8 cellular contexts compared by ENCODE assay signal in genomic region chr10:68327889-68328786, GRCh38. TPM values are rescaled to one million over a fixed set of nuclear protein-coding genes. Genes with fewer than 3 reads are reported as not detected.
DNase-seq lines count a peak whose midpoint lies in the region; ATAC-seq and TF ChIP-seq lines count a peak whose summit lies in the region.

No MANE protein-coding gene starts in this region.

- peak; percentile 33 for DNase-seq in AG09309 (ENCODE audit: low read depth)
- DNase-seq in H7 = peak; percentile 52
- peak in 1 of 2 experiments; percentile 10 for DNase-seq in PC-9
- peak; percentile 88 for DNase-seq in dedifferentiated amniotic fluid mesenchymal stem cell (ENCODE audit: extremely low spot score)
- DNase-seq in middle frontal gyrus (ENCODE audit: extremely low spot score, low spot score) = peak; percentile 40
- no peak for DNase-seq in activated CD8-positive, alpha-beta memory T cell treated with anti-CD3 and anti-CD28 coated beads for 24 hours
- DNase-seq in CD4-positive, alpha-beta memory T cell = no peak

- peaks cover 22% of the 10 kb centered on the region for H3K4me1 ChIP-seq in PC-9 (replicated peaks; ENCODE audit: insufficient read depth)
- H3K4me1 ChIP-seq in CD4-positive, alpha-beta memory T cell (ENCODE audit: insufficient read depth, low read length) = peaks cover 12% of the 10 kb centered on the region

- peaks cover 3% of the 10 kb centered on the region for H4K20me1 ChIP-seq in PC-9 (ENCODE audit: insufficient read depth)

- intact Hi-C loops in PC-9 (cut with micrococcal nuclease; ENCODE audit: unreplicated experiment) = no loop called here
- intact Hi-C loops in CD4-positive, alpha-beta memory T cell (cut with micrococcal nuclease) = no loop called here

- no peak for TF ChIP-seq CTCF in AG09309 (IDR thresholded peaks at IDR 0.05; ENCODE audit: control insufficient read depth, insufficient read depth, low read depth, low read length, missing control alignments)
- no peak for TF ChIP-seq CTCF in PC-9 (conservative IDR thresholded peaks at IDR 0.05)

- no peaks in the 10 kb centered on the region for H3K9me3 ChIP-seq in PC-9 (ENCODE audit: insufficient read depth, low read depth)
- no peaks in the 10 kb centered on the region for H3K9me3 ChIP-seq in CD4-positive, alpha-beta memory T cell (ENCODE audit: control insufficient read depth in 1 of 2, low read length in 2 of 2)

- no peaks in the 10 kb centered on the region for H3K27me3 ChIP-seq in H7 (ENCODE audit: control insufficient read depth, insufficient read depth, low read length)
- no peaks in the 10 kb centered on the region for H3K27me3 ChIP-seq in PC-9 (ENCODE audit: insufficient read depth, low read depth)
- no peaks in the 10 kb centered on the region for H3K27me3 ChIP-seq in CD4-positive, alpha-beta memory T cell (ENCODE audit: insufficient read depth, low read length)

- peaks cover 10 to 35% (median 19%) of the 10 kb centered on the region in 4 donors for H3K4me1 Mint-ChIP-seq in CD4-positive, alpha-beta memory T cell

- H3K36me3 ChIP-seq in H7 (replicated peaks; ENCODE audit: control insufficient read depth, insufficient read depth, low read length) = no peaks in the 10 kb centered on the region
- no peaks in the 10 kb centered on the region; the same call in 1 of the 2 replicates for H3K36me3 ChIP-seq in PC-9 (ENCODE audit: low read depth)
- H3K36me3 ChIP-seq in CD4-positive, alpha-beta memory T cell (ENCODE audit: insufficient read depth, low read length) = no peaks in the 10 kb centered on the region

- 0 out of 2 replicates have a peak overlapping the region, but pooled peaks have one; percentile 19 for H2AFZ ChIP-seq in PC-9

- CTCF ChIA-PET in PC-9 (lab: Charles Lee) = interaction anchor here (0.8 to 1.2 kb wide), 2 partner anchors 82 to 115 kb away, joined by 3 to 7 read pairs; no protein-coding TSS in a partner anchor
- CTCF ChIA-PET in CD4-positive, alpha-beta memory T cell (lab: Charles Lee; ENCODE audit: partially characterized antibody) = interaction anchor here (2.9 kb wide), 1 partner anchor 20 kb away, joined by 8 read pairs; no protein-coding TSS in a partner anchor

- H3K4me3 Mint-ChIP-seq in CD4-positive, alpha-beta memory T cell = peak overlapping the region in 2 of 8 donors; percentile 14 to 49

- peak overlapping the region; percentile 29 for H3K4me2 ChIP-seq in PC-9

- POLR2A ChIA-PET in PC-9 (lab: Charles Lee; ENCODE audit: unreplicated experiment) = interaction anchor here (0.6 kb wide), 3 partner anchors 26 to 444 kb away, joined by 3 to 7 read pairs (median 6); no protein-coding TSS in a partner anchor
- POLR2A ChIA-PET in CD4-positive, alpha-beta memory T cell (lab: Charles Lee; ENCODE audit: partially characterized antibody) = no interaction called here

- H3K27ac ChIP-seq in PC-9 = no peak overlapping the region
- H3K27ac ChIP-seq in CD4-positive, alpha-beta memory T cell (ENCODE audit: low read depth, low read length) = no peak overlapping the region

- H3K27ac Mint-ChIP-seq in CD4-positive, alpha-beta memory T cell = peak overlapping the region in 3 of 7 donors; percentile 10 to 36 (median 17)

- H3F3A ChIP-seq in PC-9 (ENCODE audit: insufficient read depth, low read depth) = peaks cover 19% of the 10 kb centered on the region

- ATAC-seq in GM21576 (IDR thresholded peaks at IDR 0.05; ENCODE audit: unreplicated experiment) = no peak

- BruUV-seq in PC-9 (replicated peaks; lab: Mats Ljungman, UMichigan) = no TSS peak

- peaks cover 0 to 6% (median 0%) of the 10 kb centered on the region in 8 donors for H3K9me3 Mint-ChIP-seq in CD4-positive, alpha-beta memory T cell

- H3K79me2 ChIP-seq in PC-9 (ENCODE audit: low read depth) = peaks cover 26% of the 10 kb centered on the region

- H3K4me3 ChIP-seq in AG09309 (ENCODE audit: control insufficient read depth, low read depth, low read length) (no peak overlapping the region; the same call in 1 of the 2 replicates), H7 (ENCODE audit: insufficient read depth, low read depth, low read length) (no peak overlapping the region), PC-9 (no peak overlapping the region)
- H3K4me3 ChIP-seq in CD4-positive, alpha-beta memory T cell (ENCODE audit: low read length in 2 of 2) = no peak overlapping the region

- H3K9me2 ChIP-seq in PC-9 (ENCODE audit: insufficient read depth) = peaks cover 5% of the 10 kb centered on the region; the same call in 1 of the 2 replicates

- H3K27me3 Mint-ChIP-seq in CD4-positive, alpha-beta memory T cell = no peaks in the 10 kb centered on the region

- peaks cover 3 to 18% of the 10 kb centered on the region in 2 donors for H3K36me3 Mint-ChIP-seq in CD4-positive, alpha-beta memory T cell

RNA-seq across cellular contexts. Expression of gene HNRNPH3, which starts 3.7 kb away (rescaled TPM):
- 12.5 and 21.9 TPM in 2 replicates for total RNA-seq in H7 (2014; rRNA removed; shearing (Covaris generic))
- total RNA-seq in PC-9 (2021) = 161 and 175 TPM in 2 replicates
- 100 to 1,000 TPM; 170 to 176 TPM for total RNA-seq in CD4-positive, alpha-beta memory T cell
- 100 to 1,000 TPM; 121 to 137 TPM for polyA plus RNA-seq in CD4-positive, alpha-beta memory T cell

RNA-seq across cellular contexts. Expression of gene PBLD, which starts 4.6 kb away (rescaled TPM):
- 1.4 and 3.4 TPM in 2 replicates for total RNA-seq in H7 (2014; rRNA removed; shearing (Covaris generic))
- 9.3 and 11.7 TPM in 2 replicates for total RNA-seq in PC-9 (2021)
- total RNA-seq in CD4-positive, alpha-beta memory T cell = 1 to 10 TPM; 2.3 TPM
- 1 to 10 TPM; 1.0 to 3.0 TPM for polyA plus RNA-seq in CD4-positive, alpha-beta memory T cell

Comparison
In these comparisons a context has a peak if more than half of its experiments do, and no peak if none do; other contexts are left out.
1. DNase-seq: peak in AG09309 (single experiment), H7 (single experiment), dedifferentiated amniotic fluid mesenchymal stem cell (single experiment) and middle frontal gyrus (single experiment); none in activated CD8-positive, alpha-beta memory T cell treated with anti-CD3 and anti-CD28 coated beads for 24 hours (single experiment) and CD4-positive, alpha-beta memory T cell (0 of 5).